ENCODE assay signal across 5 cellular contexts in the genomic region with DNA sequence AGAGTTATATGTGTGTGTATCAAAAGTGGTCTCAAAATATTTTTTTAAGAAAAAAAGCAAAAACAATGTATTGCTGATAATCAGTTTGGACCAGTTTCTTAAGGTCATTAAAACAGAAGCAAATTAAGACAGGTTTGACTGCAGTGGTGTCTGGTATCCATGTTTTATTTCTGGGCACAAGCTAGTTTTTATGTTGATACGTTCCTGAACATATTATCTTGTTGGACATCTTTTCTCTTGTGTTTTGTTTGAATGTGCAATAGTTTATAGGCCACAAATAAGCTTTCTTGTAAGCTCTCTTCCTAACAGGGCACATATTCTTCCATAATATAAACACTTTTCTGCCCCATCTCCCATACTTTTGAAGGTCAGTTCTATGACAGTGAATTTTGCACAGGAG.
"Had no signal": no experiment of that assay in that cellular context is flagged by ENCODE, and none has a peak within 500 bp of the region (broad histone marks: within the 10 kb centered on the region; RNA-seq: fewer than 3 reads in every experiment).

No MANE protein-coding gene starts in this region.

- H3K27ac Mint-ChIP-seq: GM23338 had no signal

- DNase-seq: H9, HCEC 1CT, IMR-90 had no signal

- ATAC-seq: GM23338, K562 had no signal

- H3K4me3 Mint-ChIP-seq: GM23338, H9 had no signal

- H3K9me3 Mint-ChIP-seq: GM23338, H9 had no signal

- H3K4me1 Mint-ChIP-seq: GM23338, H9 had no signal

- H3K4me3 ChIP-seq: GM23338, K562 had no signal
